Comparison of ENCODE assay signal across 7 cellular contexts in genomic region chr9:96654450-96655197, GRCh38. TPM values are rescaled to one million over a fixed set of nuclear protein-coding genes. Genes with fewer than 3 reads are reported as not detected.
DNase-seq lines count a peak whose midpoint lies in the region; ATAC-seq and TF ChIP-seq lines count a peak whose summit lies in the region.

No MANE protein-coding gene starts in this region.

- H3K27me3 ChIP-seq in colonic mucosa, result no peaks in the 10 kb centered on the region

- no peaks in the 10 kb centered on the region for H3K4me1 ChIP-seq in colonic mucosa

- intact Hi-C loops in colonic mucosa (cut with DNase I) (loop anchor here (5.0 kb wide), 1 partner anchor 212 kb away; no protein-coding TSS in a partner anchor), left colon (cut with DNase I, micrococcal nuclease) (no loop called here)

- peak overlapping the region; percentile 83 for H3K27ac ChIP-seq in colonic mucosa

- no peaks in the 10 kb centered on the region for H3K9me3 ChIP-seq in colonic mucosa

- ATAC-seq in GM18517 (IDR thresholded peaks at IDR 0.05; ENCODE audit: unreplicated experiment), result peak; percentile 61
- ATAC-seq in HG03045 (IDR thresholded peaks at IDR 0.05; ENCODE audit: unreplicated experiment), result peak; percentile 70
- peak; percentile 86 for ATAC-seq in left colon

- no peak for TF ChIP-seq CTCF in colonic mucosa (IDR thresholded peaks at IDR 0.05)

- no peaks in the 10 kb centered on the region for H3K36me3 ChIP-seq in colonic mucosa

- peak; percentile 84 for DNase-seq in NCI-H345 (lab: John Stamatoyannopoulos, UW)
- peak; percentile 66 for DNase-seq in activated CD4-positive, alpha-beta T cell treated with anti-CD3 and anti-CD28 coated beads for 48 hours
- peak; percentile 80 for DNase-seq in colonic mucosa
- DNase-seq in left colon, result peak; percentile 77 to 81
- DNase-seq in stimulated activated CD4-positive, alpha-beta T cell treated with anti-CD3 and anti-CD28 coated beads, Interleukin-1b, Interleukin-23, amount 100 ng/mL, for 1 hour (ENCODE audit: low read depth in 2 of 2), result peak; percentile 12 to 29

- H3K9ac ChIP-seq in colonic mucosa (ENCODE audit: low read depth in 2 of 2, low read length in 2 of 2), result peak overlapping the region; percentile 46 to 87

- H3K4me3 ChIP-seq in colonic mucosa, result peak overlapping the region; percentile 60

RNA-seq across cellular contexts. Expression of gene PRXL2C, which starts 0.5 kb away (rescaled TPM):
- total RNA-seq in colonic mucosa (1 to 10 TPM; 2.6 to 6.6 TPM), left colon (1 to 10 TPM; 2.4 to 6.0 TPM)

RNA-seq across cellular contexts. Expression of gene CDC14B, which starts 35.0 kb away (rescaled TPM):
- total RNA-seq in colonic mucosa (10 to 100 TPM; 12.7 to 17.3 TPM), left colon (10 to 100 TPM; 16.5 to 20.8 TPM)

Comparison
In these comparisons a context has a peak if more than half of its experiments do, and no peak if none do; other contexts are left out.
1. Peak in every context shown above with its lines: DNase-seq, ATAC-seq, H3K4me3 ChIP-seq and H3K27ac ChIP-seq.
2. DNase-seq: peak in every context shown above with its lines; median percentile 84 in NCI-H345; 80 in colonic mucosa; 79 in left colon; 66 in activated CD4-positive, alpha-beta T cell treated with anti-CD3 and anti-CD28 coated beads for 48 hours; 20 in stimulated activated CD4-positive, alpha-beta T cell treated with anti-CD3 and anti-CD28 coated beads, Interleukin-1b, Interleukin-23, amount 100 ng/mL, for 1 hour.